8 cellular contexts compared by ENCODE assay signal in the genomic region with DNA sequence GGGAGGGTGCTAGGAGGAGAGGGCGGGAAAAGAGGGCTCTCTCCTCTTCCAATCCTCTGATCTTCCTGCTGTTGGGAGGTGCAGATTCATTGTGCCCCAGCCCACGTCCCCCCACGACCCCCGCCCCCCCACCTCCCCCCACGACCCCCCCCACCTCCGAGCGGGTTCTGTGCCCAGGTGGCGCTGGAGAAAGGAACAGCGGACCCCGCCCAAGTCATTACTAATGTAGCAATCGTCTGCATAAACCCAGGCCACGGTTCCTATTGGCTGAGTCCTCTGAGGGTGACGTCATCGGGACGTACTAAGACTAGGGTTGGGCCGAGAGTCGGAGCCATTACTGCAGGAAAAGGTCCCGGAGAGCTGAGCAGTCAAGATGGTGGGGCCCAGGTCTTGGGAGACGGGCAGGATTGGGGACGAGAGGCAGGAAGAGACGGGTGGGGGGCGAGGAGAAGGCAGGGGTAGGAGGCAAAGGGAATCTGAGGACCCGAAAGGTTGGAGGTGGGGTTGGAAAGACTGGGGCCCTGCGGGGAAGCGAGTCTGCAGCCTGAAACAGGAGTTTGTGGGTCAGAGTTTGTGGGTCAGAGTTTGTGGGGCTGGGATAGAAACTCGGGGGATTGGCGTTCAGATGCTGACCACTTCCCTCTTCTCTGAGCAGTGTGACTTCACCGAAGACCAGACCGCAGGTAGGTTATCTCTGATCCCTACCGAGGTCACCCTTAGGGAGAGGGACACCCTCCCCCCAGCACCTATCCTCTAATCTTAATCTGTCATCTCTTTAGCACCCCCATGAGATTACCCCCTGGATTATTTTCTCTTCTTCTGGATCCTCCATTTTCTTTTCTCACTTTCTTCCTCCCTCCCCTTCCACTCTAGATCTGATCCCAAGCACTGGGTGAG. TPM values are rescaled to one million over a fixed set of nuclear protein-coding genes. Genes with fewer than 3 reads are reported as not detected.
DNase-seq lines count a peak whose midpoint lies in the region; ATAC-seq and TF ChIP-seq lines count a peak whose summit lies in the region.

MYL6 (plus strand) TSS at position 331 of the 897 bp plus-strand sequence; CDS start at position 374, 43 bp downstream.

- peak within 1 kb of the TSS; percentile 80 for H3K4me3 ChIP-seq in GM12864 (ENCODE audit: low read depth, low read length)
- peak within 1 kb of the TSS; percentile 98 for H3K4me3 ChIP-seq in adipocyte (ENCODE audit: low read length)
- H3K4me3 ChIP-seq in heart left ventricle = peak within 1 kb of the TSS; percentile 62 to 98 (median 90)

- H3K27me3 Mint-ChIP-seq in type B pancreatic cell = peaks cover 3% of the 10 kb centered on the region

- no peaks in the 10 kb centered on the region for H3K9me3 Mint-ChIP-seq in type B pancreatic cell

- no peaks in the 10 kb centered on the region for H3K27me3 ChIP-seq in adipocyte (replicated peaks; ENCODE audit: control insufficient read depth, insufficient read depth, low read length)
- no peaks in the 10 kb centered on the region for H3K27me3 ChIP-seq in heart left ventricle

- peak within 1 kb of the TSS; percentile 100 for H3K27ac Mint-ChIP-seq in type B pancreatic cell

- TF ChIP-seq POLR2A in heart left ventricle (IDR thresholded peaks at IDR 0.05) = peak; percentile 99

- ATAC-seq in HG02798 (IDR thresholded peaks at IDR 0.05; ENCODE audit: poor library complexity, unreplicated experiment) = peak; percentile 89
- ATAC-seq in heart left ventricle = peak; percentile 88 to 92 (median 90)

- intact Hi-C loops in heart left ventricle (cut with DNase I) = loop anchor here in 9 of 10 donors (1.0 to 5.0 kb wide), 7 partner anchors 30 to 41 kb away; partner anchors contain the start of genes ZC3H10 (in 6 of the 9), RPL41 (in 3 of the 9), ESYT1 (in 1 of the 9) and SMARCC2 (in 1 of the 9)

- TF ChIP-seq CTCF in GM12864 (IDR thresholded peaks at IDR 0.05; ENCODE audit: low read depth, low read length, missing control alignments) (no peak), heart left ventricle (IDR thresholded peaks at IDR 0.05) (no peak), type B pancreatic cell (conservative IDR thresholded peaks at IDR 0.05) (no peak)

- H3K4me1 Mint-ChIP-seq in type B pancreatic cell (ENCODE audit: unreplicated experiment) = peaks cover 49% of the 10 kb centered on the region

- peak within 1 kb of the TSS; percentile 92 to 99 (median 98) for H3K27ac ChIP-seq in heart left ventricle

- 0 to 1% (median 0%) methylated on average over 21 to 30 of the region's 30 CpGs for WGBS in heart left ventricle, 4 donors

- H3K4me3 Mint-ChIP-seq in type B pancreatic cell = peak within 1 kb of the TSS; percentile 100

- H3K36me3 Mint-ChIP-seq in type B pancreatic cell = peaks cover 42% of the 10 kb centered on the region

- peaks cover 40% of the 10 kb centered on the region for H3K36me3 ChIP-seq in adipocyte (ENCODE audit: control insufficient read depth, insufficient read depth, low read length, severe bottlenecking)
- peaks cover 0 to 42% (median 39%) of the 10 kb centered on the region in 9 donors for H3K36me3 ChIP-seq in heart left ventricle

- DNase-seq in GM12864 (ENCODE audit: low read depth) (peak; percentile 96), NCI-H1417 treated with DMSO at 0.1 percent for 48 hours (lab: John Stamatoyannopoulos, UW) (peak; percentile 94), SW480 (ENCODE audit: low spot score) (peak; percentile 99), adipocyte (ENCODE audit: low read depth) (peak; percentile 99), heart left ventricle (peak; percentile 92 to 98 (median 98)), pons (ENCODE audit: low spot score) (peak; percentile 99), type B pancreatic cell (ENCODE audit: extremely low spot score, unreplicated experiment) (peak; percentile 92)

- peak within 1 kb of the TSS; percentile 100 for H3K9ac ChIP-seq in adipocyte (ENCODE audit: low read length)

- H3K4me1 ChIP-seq in adipocyte (ENCODE audit: control insufficient read depth, insufficient read depth, low read length) (peaks cover 33% of the 10 kb centered on the region), heart left ventricle (peaks cover 4 to 48% (median 37%) of the 10 kb centered on the region in 12 donors)

- H3K9me3 ChIP-seq in adipocyte (ENCODE audit: control insufficient read depth, low read length) = no peaks in the 10 kb centered on the region
- H3K9me3 ChIP-seq in heart left ventricle = no peaks in the 10 kb centered on the region

RNA-seq across cellular contexts. Expression of gene MYL6, which starts in this region (rescaled TPM):
- total RNA-seq in heart left ventricle (100 to 1,000 TPM; 355 to 949 (median 613) TPM), type B pancreatic cell (ENCODE audit: low replicate concordance) (1,223 and 1,943 TPM in 2 replicates)
- polyA plus RNA-seq in heart left ventricle = 1,000 to 10,000 TPM in 1 of 2 donors, 100 to 1,000 TPM in 1; 745 to 1,383 TPM

Comparison
In these comparisons a context has a peak if more than half of its experiments do, and no peak if none do; other contexts are left out.
1. Peak in every context shown above with its lines: DNase-seq, ATAC-seq, H3K4me3 ChIP-seq and H3K27ac ChIP-seq.